Comparison of ENCODE assay signal across 16 cellular contexts in the genomic region with DNA sequence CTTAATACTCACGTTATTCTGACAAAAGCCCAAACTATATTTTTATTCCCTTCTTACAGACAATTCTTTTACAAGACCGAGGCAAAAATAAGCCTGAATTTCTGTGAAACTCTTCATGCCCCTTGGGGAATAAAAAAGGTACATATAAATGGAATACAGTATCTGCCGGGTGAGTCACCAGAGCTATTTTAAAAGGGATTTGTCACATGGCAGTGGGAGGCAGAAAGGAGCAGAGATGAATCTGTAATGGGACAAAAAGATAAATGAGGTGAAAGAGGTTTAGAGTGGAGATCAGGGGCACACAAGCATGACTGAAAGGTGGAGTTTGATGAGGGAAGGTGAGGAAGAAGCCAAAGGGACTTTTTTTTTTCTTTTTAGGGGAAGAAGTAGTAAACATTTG. TPM values are rescaled to one million over a fixed set of nuclear protein-coding genes. Genes with fewer than 3 reads are reported as not detected.
DNase-seq lines count a peak whose midpoint lies in the region; ATAC-seq and TF ChIP-seq lines count a peak whose summit lies in the region.
"Had no signal": no experiment of that assay in that cellular context is flagged by ENCODE, and none has a peak within 500 bp of the region (broad histone marks: within the 10 kb centered on the region; RNA-seq: fewer than 3 reads in every experiment).

No MANE protein-coding gene starts in this region.

- WGBS in GM23248 (ENCODE audit: low coverage in 1 of 2, low lambda C conversion rate in 2 of 2, missing lambda C conversion rate in 2 of 2), 2 experiments: 24 to 33% methylated on average over 3 of the region's 3 CpGs

- no peak for ATAC-seq in activated CD4-positive, alpha-beta T cell treated with anti-CD3 and anti-CD28 coated beads for 36 hours
- ATAC-seq: activated CD8-positive, alpha-beta T cell treated with anti-CD3 and anti-CD28 coated beads, Interleukin-2, amount 10 ng/mL, durations not matched to agents 7 days and 5 days; naive thymus-derived CD4-positive, alpha-beta T cell; right lobe of liver had no signal

- peak overlapping the region; percentile 46 for H3K4me2 ChIP-seq in GM23248 (ENCODE audit: unreplicated experiment)

- H3F3A ChIP-seq in GM23248 (ENCODE audit: insufficient read depth): peaks cover 13% of the 10 kb centered on the region; the same call in 1 of the 2 replicates

- TF ChIP-seq CTCF in fibroblast of mammary gland (conservative IDR thresholded peaks at IDR 0.05; ENCODE audit: control insufficient read depth, insufficient read depth, low read depth, low read length): no peak
- no peak for TF ChIP-seq CTCF in endothelial cell (IDR thresholded peaks at IDR 0.05; ENCODE audit: unreplicated experiment)

- intact Hi-C loops in activated CD4-positive, alpha-beta T cell treated with anti-CD3 and anti-CD28 coated beads for 36 hours (cut with DNase I, micrococcal nuclease): no loop called here

- H3K9me3 ChIP-seq in GM23248 (ENCODE audit: low read depth): no peaks in the 10 kb centered on the region
- no peaks in the 10 kb centered on the region for H3K9me3 ChIP-seq in HAP-1
- H3K9me3 ChIP-seq: colonic mucosa, MG63, right lobe of liver had no signal

- H3K9me2 ChIP-seq in GM23248 (ENCODE audit: insufficient read depth): no peaks in the 10 kb centered on the region

- no peak overlapping the region for H3K27ac Mint-ChIP-seq in activated CD4-positive, alpha-beta T cell treated with anti-CD3 and anti-CD28 coated beads for 36 hours
- no peak overlapping the region for H3K27ac Mint-ChIP-seq in endothelial cell (ENCODE audit: unreplicated experiment)
- H3K27ac Mint-ChIP-seq: activated CD8-positive, alpha-beta T cell treated with anti-CD3 and anti-CD28 coated beads, Interleukin-2, amount 10 ng/mL, durations not matched to agents 7 days and 5 days; naive thymus-derived CD4-positive, alpha-beta T cell; T-helper 2 cell treated with Interferon-gamma antibody and Interleukin-4, amounts not matched to agents 5 μg/mL and 100 μg/mL, for 36 hours had no signal

- CTCF ChIA-PET in activated CD4-positive, alpha-beta T cell treated with anti-CD3 and anti-CD28 coated beads for 36 hours (lab: Charles Lee): interaction anchor here (0.6 to 0.8 kb wide), 2 partner anchors 18 to 25 kb away, joined by 3 to 4 read pairs; no protein-coding TSS in a partner anchor

- H3K9ac ChIP-seq in GM23248: no peak overlapping the region

- 0 out of 2 replicates have a peak overlapping the region, but pooled peaks have one; percentile 6 for H3K4me3 ChIP-seq in GM23248
- no peak overlapping the region for H3K4me3 ChIP-seq in fibroblast of mammary gland (ENCODE audit: control insufficient read depth, low read depth, low read length)
- H3K4me3 ChIP-seq in HAP-1: no peak overlapping the region
- H3K4me3 ChIP-seq: colonic mucosa, MG63, right lobe of liver had no signal

- H4K20me1 ChIP-seq in GM23248 (ENCODE audit: insufficient read depth): no peaks in the 10 kb centered on the region

- no peak overlapping the region for H3K4me3 Mint-ChIP-seq in activated CD4-positive, alpha-beta T cell treated with anti-CD3 and anti-CD28 coated beads for 36 hours
- no peak overlapping the region for H3K4me3 Mint-ChIP-seq in endothelial cell (ENCODE audit: unreplicated experiment)
- H3K4me3 Mint-ChIP-seq: activated CD8-positive, alpha-beta T cell treated with anti-CD3 and anti-CD28 coated beads, Interleukin-2, amount 10 ng/mL, durations not matched to agents 7 days and 5 days; naive thymus-derived CD4-positive, alpha-beta T cell; T-helper 2 cell treated with Interferon-gamma antibody and Interleukin-4, amounts not matched to agents 5 μg/mL and 100 μg/mL, for 36 hours had no signal

- H3K4me1 ChIP-seq in GM23248 (ENCODE audit: insufficient read depth): peaks cover 33% of the 10 kb centered on the region
- no peaks in the 10 kb centered on the region for H3K4me1 ChIP-seq in HAP-1
- H3K4me1 ChIP-seq: colonic mucosa, right lobe of liver had no signal

- no peaks in the 10 kb centered on the region for H3K27me3 ChIP-seq in GM23248 (replicated peaks; ENCODE audit: insufficient read depth)
- H3K27me3 ChIP-seq in HAP-1 (ENCODE audit: low read depth): no peaks in the 10 kb centered on the region
- H3K27me3 ChIP-seq: colonic mucosa, MG63, right lobe of liver had no signal

- no peaks in the 10 kb centered on the region for H3K79me2 ChIP-seq in GM23248 (ENCODE audit: insufficient read depth)

- DNase-seq in GM23248: peak; percentile 87
- peak; percentile 1 for DNase-seq in T1000 (lab: John Stamatoyannopoulos, UW)
- peak; percentile 83 for DNase-seq in fibroblast of mammary gland (ENCODE audit: low read depth)
- peak; percentile 65 for DNase-seq in superior temporal gyrus (ENCODE audit: extremely low spot score)
- no peak for DNase-seq in activated CD4-positive, alpha-beta T cell treated with anti-CD3 and anti-CD28 coated beads for 36 hours
- no peak for DNase-seq in endothelial cell (ENCODE audit: low spot score)
- no peak for DNase-seq in HAP-1 (ENCODE audit: low spot score in 2 of 2)
- DNase-seq: activated CD8-positive, alpha-beta T cell treated with anti-CD3 and anti-CD28 coated beads, Interleukin-2, amount 10 ng/mL, durations not matched to agents 7 days and 5 days; activated gamma-delta T cell treated with Interleukin-2 at 50 U/mL for 16 hours; colonic mucosa; MG63; naive thymus-derived CD4-positive, alpha-beta T cell; NCI-H2171 treated with DMSO at 0.1 percent for 48 hours; right lobe of liver had no signal

- H3K9me3 Mint-ChIP-seq in activated CD4-positive, alpha-beta T cell treated with anti-CD3 and anti-CD28 coated beads for 36 hours (ENCODE audit: low read depth): peaks cover 2% of the 10 kb centered on the region
- no peaks in the 10 kb centered on the region for H3K9me3 Mint-ChIP-seq in endothelial cell (ENCODE audit: unreplicated experiment)

- H3K27ac ChIP-seq in GM23248: no peak overlapping the region
- H3K27ac ChIP-seq: colonic mucosa, right lobe of liver had no signal

- H3K36me3 Mint-ChIP-seq in activated CD4-positive, alpha-beta T cell treated with anti-CD3 and anti-CD28 coated beads for 36 hours (ENCODE audit: low read depth): no peaks in the 10 kb centered on the region
- no peaks in the 10 kb centered on the region for H3K36me3 Mint-ChIP-seq in endothelial cell (ENCODE audit: low read depth, unreplicated experiment)

- POLR2A ChIA-PET in activated CD4-positive, alpha-beta T cell treated with anti-CD3 and anti-CD28 coated beads for 36 hours (lab: Charles Lee): no interaction called here

- in situ Hi-C loops in GM23248 (cut with MboI): loop anchor here (10.0 kb wide), 2 partner anchors 140 to 240 kb away; no protein-coding TSS in a partner anchor
- in situ Hi-C loops in HAP-1 (cut with MboI; ENCODE audit: low sequenced_read_pairs): no loop called here

- H3K36me3 ChIP-seq in GM23248 (ENCODE audit: low read depth) (no peaks in the 10 kb centered on the region), HAP-1 (replicated peaks) (no peaks in the 10 kb centered on the region)
- H3K36me3 ChIP-seq: colonic mucosa, MG63, right lobe of liver had no signal

- H3K27me3 Mint-ChIP-seq in activated CD4-positive, alpha-beta T cell treated with anti-CD3 and anti-CD28 coated beads for 36 hours: no peaks in the 10 kb centered on the region
- H3K27me3 Mint-ChIP-seq in endothelial cell (ENCODE audit: unreplicated experiment): no peaks in the 10 kb centered on the region

- H2AFZ ChIP-seq in GM23248: peak overlapping the region; percentile 42; the same call in 1 of the 2 replicates

- H3K4me1 Mint-ChIP-seq in activated CD4-positive, alpha-beta T cell treated with anti-CD3 and anti-CD28 coated beads for 36 hours: no peaks in the 10 kb centered on the region
- H3K4me1 Mint-ChIP-seq in endothelial cell (ENCODE audit: unreplicated experiment): no peaks in the 10 kb centered on the region
- H3K4me1 Mint-ChIP-seq: naive thymus-derived CD4-positive, alpha-beta T cell had no signal

RNA-seq across cellular contexts. Expression of gene XCL1, which starts 8.8 kb away (rescaled TPM):
- not detected in 2 replicates for total RNA-seq in GM23248 (2014; rRNA removed; shearing (Covaris generic))
- polyA plus RNA-seq in GM23248 (2016; fragmentation: Nextera tagmentation; extraction: Ambion mirVana): not detected in 2 replicates
- under 1 TPM; 0.39 to 0.67 TPM for total RNA-seq in activated CD4-positive, alpha-beta T cell treated with anti-CD3 and anti-CD28 coated beads for 36 hours
- total RNA-seq in endothelial cell (ENCODE audit: unreplicated experiment): not detected

RNA-seq across cellular contexts. Expression of gene XCL2, which starts 41.4 kb away (rescaled TPM):
- total RNA-seq in GM23248 (2014; rRNA removed; shearing (Covaris generic)): not detected in 2 replicates
- not detected in 2 replicates for polyA plus RNA-seq in GM23248 (2016; fragmentation: Nextera tagmentation; extraction: Ambion mirVana)
- total RNA-seq in activated CD4-positive, alpha-beta T cell treated with anti-CD3 and anti-CD28 coated beads for 36 hours: 1 to 10 TPM; 1.0 to 1.5 TPM
- total RNA-seq in endothelial cell (ENCODE audit: unreplicated experiment): not detected
- total RNA-seq: colonic mucosa had no signal
- polyA plus RNA-seq: keratinocyte had no signal

Comparison
In these comparisons a context has a peak if more than half of its experiments do, and no peak if none do; other contexts are left out.
1. DNase-seq: peak in GM23248 (single experiment), T1000 (single experiment), fibroblast of mammary gland (single experiment) and superior temporal gyrus (single experiment); none in activated CD4-positive, alpha-beta T cell treated with anti-CD3 and anti-CD28 coated beads for 36 hours (single experiment), endothelial cell (single experiment) and HAP-1 (0 of 2).